22 cellular contexts compared by ENCODE assay signal in the genomic region with DNA sequence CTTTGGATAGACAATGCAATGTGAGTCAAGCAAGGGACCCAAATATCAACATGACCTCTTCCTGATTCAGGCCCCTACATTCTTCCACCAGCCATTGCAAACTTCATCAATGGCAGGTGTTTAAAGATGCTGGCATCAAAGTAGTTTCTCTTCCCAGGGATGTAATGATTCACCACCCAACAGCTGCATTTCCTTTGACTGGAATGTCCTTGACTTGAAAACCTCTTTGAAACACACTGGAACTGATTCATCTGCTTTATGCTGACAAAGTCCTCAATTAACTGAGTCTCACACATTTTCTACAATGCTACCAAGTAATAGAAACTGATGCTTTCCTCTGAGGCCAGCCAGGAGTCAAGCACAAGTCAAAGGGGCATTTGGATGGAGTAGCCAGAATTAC.
"Had no signal": no experiment of that assay in that cellular context is flagged by ENCODE, and none has a peak within 500 bp of the region (broad histone marks: within the 10 kb centered on the region; RNA-seq: fewer than 3 reads in every experiment).

No MANE protein-coding gene starts in this region.

- H3K36me3 ChIP-seq: heart left ventricle, left ventricle myocardium inferior, neutrophil, tibial nerve, upper lobe of right lung, vagina had no signal

- H3K9me3 ChIP-seq: neutrophil, testis, upper lobe of right lung, vagina had no signal

- FAIRE-seq: frontal cortex had no signal

- H3K27me3 ChIP-seq: dorsolateral prefrontal cortex, heart left ventricle, neutrophil, testis, tibial nerve, upper lobe of right lung, vagina had no signal

- DNase-seq: dorsolateral prefrontal cortex; effector CD8-positive, alpha-beta T cell; heart left ventricle; hippocampal formation; islet precursor cell; left ventricle myocardium inferior; mesendoderm; naive thymus-derived CD8-positive, alpha-beta T cell; posterior cingulate gyrus; stimulated activated CD4-positive, alpha-beta T cell treated with anti-CD3 and anti-CD28 coated beads, Interleukin-2, amount 100 ng/mL, for 24 hours; stimulated activated CD4-positive, alpha-beta T cell treated with anti-CD3 and anti-CD28 coated beads, Interleukin-4, amount 100 ng/mL, for 4 hours; stimulated activated naive B cell treated with anti-CD40 and anti-IgM and Interleukin-4, amounts not matched to agents 10 μg/mL and 1 μg/mL and 100 μg/mL, for 72 hours; stimulated activated naive CD8-positive, alpha-beta T cell treated with anti-CD3 and anti-CD28 coated beads, Interleukin-15, amount 100 ng/mL, for 72 hours; testis; upper lobe of right lung had no signal

- H3K4me1 ChIP-seq: heart left ventricle, left ventricle myocardium inferior, testis, tibial nerve, upper lobe of right lung, vagina had no signal

- H3K27ac ChIP-seq: coronary artery, dorsolateral prefrontal cortex, heart left ventricle, left ventricle myocardium inferior, neutrophil, skin epidermis, testis, tibial nerve, upper lobe of right lung, vagina had no signal

- H3K4me3 ChIP-seq: coronary artery, dorsolateral prefrontal cortex, heart left ventricle, left ventricle myocardium inferior, lung, skin epidermis, testis, tibial nerve, upper lobe of right lung, vagina had no signal
